ENCODE assay signal across 8 cellular contexts in the genomic region with DNA sequence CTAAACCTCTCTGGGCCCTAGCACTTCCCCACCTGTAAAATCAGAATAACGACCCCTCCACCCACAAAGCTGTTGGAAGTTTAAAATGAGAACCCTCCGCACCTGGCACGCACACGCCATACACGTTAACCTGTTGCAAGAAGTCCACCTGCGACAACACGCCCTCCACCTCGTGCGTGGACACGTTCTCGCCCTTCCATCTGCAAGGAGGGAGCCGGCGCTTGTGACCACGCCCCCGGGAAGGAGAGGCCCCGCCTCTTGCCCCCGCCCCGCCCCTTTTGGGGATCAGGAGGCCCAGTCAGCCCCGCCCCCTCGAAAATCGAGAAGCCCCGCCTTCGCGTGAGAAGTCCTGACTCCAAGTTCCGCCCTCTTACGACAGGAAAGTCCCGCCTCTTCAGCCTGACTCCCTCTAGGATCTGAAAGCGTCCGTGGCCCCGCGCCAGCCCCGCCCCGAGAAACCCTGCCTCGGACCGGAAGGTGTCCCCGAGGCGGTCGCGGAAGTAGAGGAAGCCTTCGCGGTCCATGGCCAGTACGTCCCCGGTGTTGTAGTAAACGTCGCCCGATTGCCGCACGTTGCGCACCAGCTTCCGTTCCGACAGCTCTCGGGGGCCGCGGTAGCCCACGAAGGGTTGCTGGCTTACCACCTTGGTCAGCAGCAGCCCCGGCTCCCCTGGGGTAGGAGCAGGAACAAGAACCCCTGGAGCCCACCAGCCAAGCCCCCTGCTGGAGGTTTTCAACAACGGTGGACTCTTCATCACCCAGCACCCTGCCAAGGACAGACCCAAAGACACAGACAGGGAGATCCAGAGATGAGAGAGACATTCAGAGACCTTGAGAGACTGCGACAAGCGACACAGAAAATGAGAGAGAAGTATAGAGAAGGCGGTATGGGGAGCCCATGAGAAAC. TPM values are rescaled to one million over a fixed set of nuclear protein-coding genes. Genes with fewer than 3 reads are reported as not detected.
A peak's percentile ranks its signal among the peaks of the same experiment; 100 is the strongest.
DNase-seq lines count a peak whose midpoint lies in the region; ATAC-seq and TF ChIP-seq lines count a peak whose summit lies in the region.

No MANE protein-coding gene starts in this region.

- H3K79me2 ChIP-seq in parathyroid adenoma = no peaks in the 10 kb centered on the region

- peak; percentile 27; the same call in 1 of the 3 replicates for TF ChIP-seq CTCF in GM12872 (IDR thresholded peaks at IDR 0.05; ENCODE audit: insufficient read depth, low read depth, low read length)
- TF ChIP-seq CTCF in cardiac muscle cell (IDR thresholded peaks at IDR 0.05; ENCODE audit: low read depth, low read length) = peak; percentile 46
- TF ChIP-seq CTCF in parathyroid adenoma (IDR thresholded peaks at IDR 0.05) = peak; percentile 28
- peak in 4 of 5 experiments; percentile 20 to 61 (median 36) for TF ChIP-seq CTCF in tibial nerve (IDR thresholded peaks at IDR 0.05)

- peak overlapping the region; percentile 43 for H3K4me3 ChIP-seq in cardiac muscle cell
- H3K4me3 ChIP-seq in parathyroid adenoma (ENCODE audit: low read depth, low read length) = peak overlapping the region; percentile 64
- peak overlapping the region; percentile 31 to 63 (median 40) for H3K4me3 ChIP-seq in tibial nerve

- DNase-seq in NCI-H1105 treated with DMSO at 0.1 percent for 48 hours (lab: John Stamatoyannopoulos, UW) (peak; percentile 87), SKM-1 treated with dmso at 0.1 percent for 144 hours (lab: John Stamatoyannopoulos, UW; ENCODE audit: unreplicated experiment) (peak; percentile 84), cardiac muscle cell (ENCODE audit: low read depth in 1 of 2, low spot score in 1 of 2) (peak; percentile 99 to 100), tibial nerve (ENCODE audit: low spot score in 2 of 2) (peak; percentile 99)
- peak; percentile 99 for DNase-seq in activated naive CD8-positive, alpha-beta T cell treated with anti-CD3 and anti-CD28 coated beads, Interleukin-2, amount 50 U/mL, for 24 hours

- H3K27me3 ChIP-seq in cardiac muscle cell (no peaks in the 10 kb centered on the region), parathyroid adenoma (ENCODE audit: control insufficient read depth, insufficient read depth, low read length) (no peaks in the 10 kb centered on the region), tibial nerve (no peaks in the 10 kb centered on the region)

- TF ChIP-seq EP300 in tibial nerve (IDR thresholded peaks at IDR 0.05) = peak; percentile 86 to 91

- H3K4me1 ChIP-seq in cardiac muscle cell (ENCODE audit: low read depth) (peaks cover 9% of the 10 kb centered on the region), parathyroid adenoma (peaks cover 11% of the 10 kb centered on the region), tibial nerve (peaks cover 0 to 26% (median 20%) of the 10 kb centered on the region in 4 donors)

- H3K4me3 Mint-ChIP-seq in activated naive CD8-positive, alpha-beta T cell treated with anti-CD3 and anti-CD28 coated beads, Interleukin-2, amount 50 U/mL, for 24 hours = peak overlapping the region; percentile 95

- peak overlapping the region; percentile 59 for H3K27ac ChIP-seq in cardiac muscle cell
- peak overlapping the region; percentile 66 for H3K27ac ChIP-seq in parathyroid adenoma
- H3K27ac ChIP-seq in tibial nerve = peak overlapping the region; percentile 44 to 91 (median 79)

- 1 to 3% methylated on average over 31 to 38 of the region's 60 CpGs for WGBS in tibial nerve, 2 donors

- peak overlapping the region; percentile 88 for H2AFZ ChIP-seq in parathyroid adenoma

- H3K36me3 Mint-ChIP-seq in activated naive CD8-positive, alpha-beta T cell treated with anti-CD3 and anti-CD28 coated beads, Interleukin-2, amount 50 U/mL, for 24 hours (ENCODE audit: low read depth) = peaks cover 6% of the 10 kb centered on the region

- H3K27ac Mint-ChIP-seq in activated naive CD8-positive, alpha-beta T cell treated with anti-CD3 and anti-CD28 coated beads, Interleukin-2, amount 50 U/mL, for 24 hours = peak overlapping the region; percentile 95

- peak; percentile 91 for ATAC-seq in HG02642 (IDR thresholded peaks at IDR 0.05; ENCODE audit: poor library complexity, unreplicated experiment)
- ATAC-seq in activated naive CD8-positive, alpha-beta T cell treated with anti-CD3 and anti-CD28 coated beads, Interleukin-2, amount 50 U/mL, for 24 hours = peak; percentile 98

- H3K27me3 Mint-ChIP-seq in activated naive CD8-positive, alpha-beta T cell treated with anti-CD3 and anti-CD28 coated beads, Interleukin-2, amount 50 U/mL, for 24 hours = no peaks in the 10 kb centered on the region

- peaks cover 5% of the 10 kb centered on the region for H3K9me3 Mint-ChIP-seq in activated naive CD8-positive, alpha-beta T cell treated with anti-CD3 and anti-CD28 coated beads, Interleukin-2, amount 50 U/mL, for 24 hours

- H3K9me3 ChIP-seq in cardiac muscle cell (ENCODE audit: low read depth) = no peaks in the 10 kb centered on the region
- no peaks in the 10 kb centered on the region for H3K9me3 ChIP-seq in parathyroid adenoma (ENCODE audit: control insufficient read depth, low read length)
- no peaks in the 10 kb centered on the region for H3K9me3 ChIP-seq in tibial nerve

- H3K36me3 ChIP-seq in cardiac muscle cell = no peaks in the 10 kb centered on the region
- H3K36me3 ChIP-seq in parathyroid adenoma (ENCODE audit: control insufficient read depth, insufficient read depth, low read length) = no peaks in the 10 kb centered on the region
- no peaks in the 10 kb centered on the region for H3K36me3 ChIP-seq in tibial nerve

- H3K4me2 ChIP-seq in parathyroid adenoma (ENCODE audit: low read length) = peak overlapping the region; percentile 88

- H3K4me1 Mint-ChIP-seq in activated naive CD8-positive, alpha-beta T cell treated with anti-CD3 and anti-CD28 coated beads, Interleukin-2, amount 50 U/mL, for 24 hours = peaks cover 23% of the 10 kb centered on the region

- peak overlapping the region; percentile 1 for H3K9ac ChIP-seq in parathyroid adenoma

- peak in 1 of 2 donors; percentile 67 for TF ChIP-seq POLR2A in tibial nerve (IDR thresholded peaks at IDR 0.05)

RNA-seq across cellular contexts. Expression of a gene that starts 12.5 kb away (rescaled TPM):
- total RNA-seq in cardiac muscle cell (17.7 and 23.9 TPM in 2 replicates), tibial nerve (10 to 100 TPM; 10.5 to 17.7 (median 13.4) TPM)
- polyA plus RNA-seq in cardiac muscle cell = 22.5 and 22.8 TPM in 2 replicates

RNA-seq across cellular contexts. Expression of a gene that starts 20.3 kb away (rescaled TPM):
- 22.8 and 26.3 TPM in 2 replicates for total RNA-seq in cardiac muscle cell
- polyA plus RNA-seq in cardiac muscle cell = 29.4 and 34.6 TPM in 2 replicates
- total RNA-seq in tibial nerve = 10 to 100 TPM in 3 of 4 donors, 1 to 10 TPM in 1; 9.8 to 16.5 (median 12.6) TPM

RNA-seq across cellular contexts. Expression of a gene that starts 23.1 kb away (rescaled TPM):
- total RNA-seq in cardiac muscle cell = 29.0 and 41.1 TPM in 2 replicates
- 16.3 and 20.5 TPM in 2 replicates for polyA plus RNA-seq in cardiac muscle cell
- 10 to 100 TPM; 18.4 to 31.6 (median 26.2) TPM for total RNA-seq in tibial nerve

RNA-seq across cellular contexts. Expression of a gene that starts 32.4 kb away (rescaled TPM):
- total RNA-seq in cardiac muscle cell (24.7 and 27.8 TPM in 2 replicates), tibial nerve (10 to 100 TPM; 23.6 to 33.5 (median 30.2) TPM)
- polyA plus RNA-seq in cardiac muscle cell = 15.7 and 18.8 TPM in 2 replicates

RNA-seq across cellular contexts. Expression of a gene that starts 44.6 kb away (rescaled TPM):
- total RNA-seq in cardiac muscle cell = 563 and 650 TPM in 2 replicates
- 303 and 343 TPM in 2 replicates for polyA plus RNA-seq in cardiac muscle cell
- total RNA-seq in tibial nerve = 100 to 1,000 TPM; 136 to 299 (median 159) TPM

Comparison
In these comparisons a context has a peak if more than half of its experiments do, and no peak if none do; other contexts are left out.
1. Peak in every context shown above with its lines: DNase-seq, ATAC-seq, H3K4me3 ChIP-seq and H3K27ac ChIP-seq.